ENCODE assay signal across 15 cellular contexts in genomic region chr13:109211616-109212015, GRCh38.
DNase-seq lines count a peak whose midpoint lies in the region; ATAC-seq and TF ChIP-seq lines count a peak whose summit lies in the region.
"Had no signal": no experiment of that assay in that cellular context is flagged by ENCODE, and none has a peak within 500 bp of the region (broad histone marks: within the 10 kb centered on the region; RNA-seq: fewer than 3 reads in every experiment).

No MANE protein-coding gene starts in this region.

- DNase-seq in AG20443 (ENCODE audit: low spot score): peak; percentile 53
- DNase-seq in M059J (ENCODE audit: low read depth): peak; percentile 92
- DNase-seq in brain microvascular endothelial cell: peak; percentile 35
- DNase-seq in kidney tubule cell (ENCODE audit: low spot score): peak; percentile 62
- DNase-seq in GM20000 (ENCODE audit: low spot score): no peak
- DNase-seq in stimulated activated CD8-positive, alpha-beta memory T cell treated with anti-CD3 and anti-CD28 coated beads, Interleukin-4, amount 100 ng/mL, for 48 hours: no peak
- DNase-seq: activated CD4-positive, alpha-beta T cell treated with anti-CD3 and anti-CD28 coated beads for 1 hour; activated T-cell treated with anti-CD3 and anti-CD28 coated beads, Interleukin-2, amount 50 U/mL, for 1 hour; dermis blood vessel endothelial cell; DMS53; Karpas-422; NCI-H2081 treated with DMSO at 0.1 percent for 48 hours; stimulated activated CD4-positive, alpha-beta T cell treated with anti-CD3 and anti-CD28 coated beads, Interleukin-15, amount 100 ng/mL, for 24 hours had no signal

- ATAC-seq in HG03571 (IDR thresholded peaks at IDR 0.05; ENCODE audit: unreplicated experiment): no peak
- ATAC-seq in HG03342 (IDR thresholded peaks at IDR 0.05; ENCODE audit: unreplicated experiment): no peak

- no peak overlapping the region for H3K27ac ChIP-seq in brain microvascular endothelial cell

- TF ChIP-seq CTCF in brain microvascular endothelial cell (IDR thresholded peaks at IDR 0.05; ENCODE audit: low read depth, low read length, missing control alignments): no peak
- TF ChIP-seq CTCF in GM20000 (IDR thresholded peaks at IDR 0.05; ENCODE audit: extremely low read depth, missing control alignments): no peak

- H3K27me3 ChIP-seq in brain microvascular endothelial cell (replicated peaks): no peaks in the 10 kb centered on the region

- in situ Hi-C loops in brain microvascular endothelial cell (cut with HindIII; ENCODE audit: low pct_ligation_motif_present, low sequenced_read_pairs): no loop called here

- H3K36me3 ChIP-seq in brain microvascular endothelial cell (replicated peaks): no peaks in the 10 kb centered on the region

- H3K4me3 ChIP-seq in brain microvascular endothelial cell (ENCODE audit: low read depth, low read length): no peak overlapping the region

Comparison
In these comparisons a context has a peak if more than half of its experiments do, and no peak if none do; other contexts are left out.
1. DNase-seq: peak in AG20443 (single experiment), M059J (single experiment), brain microvascular endothelial cell (single experiment) and kidney tubule cell (single experiment); none in GM20000 (single experiment) and stimulated activated CD8-positive, alpha-beta memory T cell treated with anti-CD3 and anti-CD28 coated beads, Interleukin-4, amount 100 ng/mL, for 48 hours (single experiment).